Comparison of ENCODE assay signal across 23 cellular contexts in the genomic region with DNA sequence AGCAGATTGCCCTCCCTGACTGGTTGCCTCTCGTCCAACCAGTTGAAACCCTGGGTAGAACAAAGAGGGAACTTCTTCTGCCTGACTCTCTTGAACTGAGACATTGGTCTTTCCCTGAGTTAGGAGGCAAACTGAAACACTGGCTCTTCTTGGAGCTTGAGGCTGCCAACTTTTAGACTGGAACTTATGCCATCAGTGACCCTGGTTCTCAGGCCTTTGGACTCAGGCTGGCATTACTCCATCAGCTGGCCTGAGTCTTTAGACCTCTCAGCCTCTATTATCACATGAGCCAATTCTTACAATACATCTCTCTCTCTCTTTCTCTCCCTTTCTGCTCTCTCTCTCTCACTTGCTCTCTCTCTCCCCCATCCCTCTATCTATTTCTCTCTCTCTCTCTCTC.
"Had no signal": no experiment of that assay in that cellular context is flagged by ENCODE, and none has a peak within 500 bp of the region (broad histone marks: within the 10 kb centered on the region; RNA-seq: fewer than 3 reads in every experiment).

No MANE protein-coding gene starts in this region.

- H3K27me3 ChIP-seq: SJSA1 had no signal

- H3K9me3 ChIP-seq: SJSA1 had no signal

- H3K4me1 ChIP-seq: SJSA1 had no signal

- FAIRE-seq: RCC 7860 had no signal

- H3K4me3 ChIP-seq: SJSA1, SK-N-MC had no signal

- H3K36me3 ChIP-seq: SJSA1 had no signal

- H3K27ac ChIP-seq: HL-60, SJSA1, SK-N-MC had no signal

- DNase-seq: IMR-90, Karpas-422, KG1, MM.1S, NCI-H1048, NCI-H1105, NCI-H1417, NCI-H1436 treated with DMSO at 0.1 percent for 48 hours, NCI-H1694, NCI-H187 treated with DMSO at 0.1 percent for 48 hours, NCI-H2029 treated with DMSO at 0.1 percent for 48 hours, NCI-H2171 treated with DMSO at 0.1 percent for 48 hours, NCI-H524, NCI-H526 treated with DMSO at 0.1 percent for 48 hours, NCI-H748 treated with DMSO at 0.1 percent for 48 hours, Right ventricle myocardium superior, RPMI8226, SIG-M5, SW 1271 had no signal
